In the genomic region with DNA sequence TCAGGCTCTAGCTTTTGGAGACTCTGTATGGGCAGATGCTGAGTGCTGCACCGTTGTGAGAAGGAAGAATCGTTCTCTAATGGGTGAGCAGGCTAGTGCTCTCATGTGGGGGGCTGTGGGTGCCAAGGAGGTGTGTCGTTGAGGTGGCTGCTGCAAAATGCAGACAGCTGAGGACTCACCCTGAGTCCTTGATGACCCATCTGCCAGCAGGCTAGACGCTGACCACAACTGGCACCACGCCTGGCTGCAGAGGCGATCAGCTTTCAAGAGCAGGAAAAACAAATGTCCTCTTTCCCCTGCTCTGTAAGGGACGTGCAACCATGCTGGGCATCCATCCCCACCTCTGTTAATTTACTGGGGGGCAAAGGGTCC, we compare ENCODE assay signal across 10 cellular contexts. TPM values are rescaled to one million over a fixed set of nuclear protein-coding genes. Genes with fewer than 3 reads are reported as not detected.
DNase-seq lines count a peak whose midpoint lies in the region; ATAC-seq, FAIRE-seq and TF ChIP-seq lines count a peak whose summit lies in the region.
"Had no signal": no experiment of that assay in that cellular context is flagged by ENCODE, and none has a peak within 500 bp of the region (broad histone marks: within the 10 kb centered on the region; RNA-seq: fewer than 3 reads in every experiment).

No MANE protein-coding gene starts in this region.

- TF ChIP-seq CTCF in keratinocyte (optimal IDR thresholded peaks at IDR 0.05 in 1 of 3, IDR thresholded peaks at IDR 0.05 in 1 of 3, conservative IDR thresholded peaks at IDR 0.05 in 1 of 3; ENCODE audit: extremely low read depth in 1 of 3, insufficient read depth in 2 of 3, low read length in 3 of 3), result no peak

- H3K9ac ChIP-seq in keratinocyte (ENCODE audit: control insufficient read depth, extremely low read depth, insufficient read depth, low read length), result peak overlapping the region; percentile 50

- H3K27ac ChIP-seq in keratinocyte (ENCODE audit: control insufficient read depth, insufficient read depth, low read length), result peak overlapping the region; percentile 64
- H3K27ac ChIP-seq in CD8-positive, alpha-beta memory T cell (ENCODE audit: low read depth, low read length), result no peak overlapping the region

- DNase-seq in COLO668 (lab: John Stamatoyannopoulos, UW; ENCODE audit: unreplicated experiment), result peak; percentile 35
- DNase-seq in NCI-H1092 (lab: John Stamatoyannopoulos, UW), result peak; percentile 87
- peak; percentile 87 for DNase-seq in astrocyte of the hippocampus (ENCODE audit: low read depth, low spot score)
- peak; percentile 46 for DNase-seq in keratinocyte (ENCODE audit: low read depth, low spot score)
- DNase-seq in stimulated activated effector memory CD8-positive, alpha-beta T cell treated with anti-CD3 and anti-CD28 coated beads, Interleukin-12 subunit alpha, Interleukin-12 subunit beta, amount 100 ng/mL, for 72 hours (ENCODE audit: low spot score in 2 of 2), result no peak
- DNase-seq in CD8-positive, alpha-beta memory T cell, result no peak
- no peak for DNase-seq in HEK293T (ENCODE audit: extremely low spot score)
- DNase-seq: activated naive CD4-positive, alpha-beta T cell treated with Interleukin-2 at 50 U/mL for 16 hours had no signal

- H3K9me1 ChIP-seq in keratinocyte (ENCODE audit: control insufficient read depth, extremely low read depth, insufficient read depth, low read length), result no peaks in the 10 kb centered on the region

- H3K4me3 Mint-ChIP-seq in stimulated activated effector memory CD8-positive, alpha-beta T cell treated with anti-CD3 and anti-CD28 coated beads, Interleukin-12 subunit alpha, Interleukin-12 subunit beta, amount 100 ng/mL, for 72 hours, result no peak overlapping the region
- H3K4me3 Mint-ChIP-seq in CD8-positive, alpha-beta memory T cell, result no peak overlapping the region
- H3K4me3 Mint-ChIP-seq: IgD-negative memory B cell had no signal

- no peaks in the 10 kb centered on the region for H3K36me3 Mint-ChIP-seq in stimulated activated effector memory CD8-positive, alpha-beta T cell treated with anti-CD3 and anti-CD28 coated beads, Interleukin-12 subunit alpha, Interleukin-12 subunit beta, amount 100 ng/mL, for 72 hours
- H3K36me3 Mint-ChIP-seq in CD8-positive, alpha-beta memory T cell, result no peaks in the 10 kb centered on the region

- peaks cover 45% of the 10 kb centered on the region for H3K4me1 Mint-ChIP-seq in stimulated activated effector memory CD8-positive, alpha-beta T cell treated with anti-CD3 and anti-CD28 coated beads, Interleukin-12 subunit alpha, Interleukin-12 subunit beta, amount 100 ng/mL, for 72 hours
- H3K4me1 Mint-ChIP-seq in CD8-positive, alpha-beta memory T cell, result peaks cover 62 to 75% (median 75%) of the 10 kb centered on the region in 3 donors

- peak overlapping the region in 1 of 3 experiments; percentile 27 for H3K4me3 ChIP-seq in keratinocyte (ENCODE audit: control insufficient read depth in 2 of 3, extremely low read depth in 1 of 3, insufficient read depth in 2 of 3, low read depth in 1 of 3, low read length in 3 of 3)
- H3K4me3 ChIP-seq in CD8-positive, alpha-beta memory T cell (ENCODE audit: low read length), result no peak overlapping the region

- H4K20me1 ChIP-seq in keratinocyte (ENCODE audit: control insufficient read depth, extremely low read depth, insufficient read depth, low read length), result no peaks in the 10 kb centered on the region

- H3K27me3 ChIP-seq in keratinocyte (ENCODE audit: control insufficient read depth, extremely low read depth, insufficient read depth, low read length), result no peaks in the 10 kb centered on the region
- H3K27me3 ChIP-seq in CD8-positive, alpha-beta memory T cell (ENCODE audit: insufficient read depth, low read length, poor library complexity, severe bottlenecking), result no peaks in the 10 kb centered on the region

- no peak overlapping the region for H3K27ac Mint-ChIP-seq in stimulated activated effector memory CD8-positive, alpha-beta T cell treated with anti-CD3 and anti-CD28 coated beads, Interleukin-12 subunit alpha, Interleukin-12 subunit beta, amount 100 ng/mL, for 72 hours
- peak overlapping the region in 1 of 8 donors; percentile 58 for H3K27ac Mint-ChIP-seq in CD8-positive, alpha-beta memory T cell
- H3K27ac Mint-ChIP-seq: IgD-negative memory B cell had no signal

- no peaks in the 10 kb centered on the region for H3K9me3 Mint-ChIP-seq in stimulated activated effector memory CD8-positive, alpha-beta T cell treated with anti-CD3 and anti-CD28 coated beads, Interleukin-12 subunit alpha, Interleukin-12 subunit beta, amount 100 ng/mL, for 72 hours
- no peaks in the 10 kb centered on the region for H3K9me3 Mint-ChIP-seq in CD8-positive, alpha-beta memory T cell
- H3K9me3 Mint-ChIP-seq: IgD-negative memory B cell had no signal

- POLR2A ChIA-PET in CD8-positive, alpha-beta memory T cell (lab: Charles Lee), result no interaction called here
- POLR2A ChIA-PET in HEK293T (lab: Yijun Ruan, JAX), result interaction anchor here (1.1 kb wide), 1 partner anchor 21 kb away, joined by 3 read pairs; no protein-coding TSS in a partner anchor

- CTCF ChIA-PET in CD8-positive, alpha-beta memory T cell (lab: Charles Lee), result interaction anchor here (1.3 to 2.2 kb wide), 5 partner anchors 14 to 507 kb away, joined by 3 to 7 read pairs (median 4); a partner anchor contains a TSS
- CTCF ChIA-PET in HEK293T (lab: Yijun Ruan, JAX), result no interaction called here

- no peaks in the 10 kb centered on the region for H3K27me3 Mint-ChIP-seq in CD8-positive, alpha-beta memory T cell
- H3K27me3 Mint-ChIP-seq: IgD-negative memory B cell had no signal

- no peak for ATAC-seq in stimulated activated effector memory CD8-positive, alpha-beta T cell treated with anti-CD3 and anti-CD28 coated beads, Interleukin-12 subunit alpha, Interleukin-12 subunit beta, amount 100 ng/mL, for 72 hours
- no peak for ATAC-seq in HG02981 (IDR thresholded peaks at IDR 0.05; ENCODE audit: unreplicated experiment)

- FAIRE-seq in keratinocyte (lab: Jason Lieb, UNC), result peak; percentile 91

- H2AFZ ChIP-seq in keratinocyte (ENCODE audit: control insufficient read depth, low read length), result peak overlapping the region; percentile 8

- H3K79me2 ChIP-seq in keratinocyte (ENCODE audit: control insufficient read depth, insufficient read depth, low read length), result no peaks in the 10 kb centered on the region

- no peaks in the 10 kb centered on the region for H3K9me3 ChIP-seq in keratinocyte (ENCODE audit: control insufficient read depth, low read depth, low read length)
- no peaks in the 10 kb centered on the region for H3K9me3 ChIP-seq in CD8-positive, alpha-beta memory T cell (ENCODE audit: low read length)

- H3K36me3 ChIP-seq in keratinocyte (ENCODE audit: control insufficient read depth in 2 of 2, extremely low read depth in 1 of 2, insufficient read depth in 2 of 2, low read length in 2 of 2), result no peaks in the 10 kb centered on the region
- no peaks in the 10 kb centered on the region for H3K36me3 ChIP-seq in CD8-positive, alpha-beta memory T cell (ENCODE audit: insufficient read depth, low read length)

- H3K4me1 ChIP-seq in keratinocyte (ENCODE audit: control insufficient read depth, extremely low read depth, insufficient read depth, low read length), result peaks cover 49% of the 10 kb centered on the region
- peaks cover 75% of the 10 kb centered on the region for H3K4me1 ChIP-seq in CD8-positive, alpha-beta memory T cell (ENCODE audit: insufficient read depth, low read length)

- dilution Hi-C loops in keratinocyte (cut with MboI; ENCODE audit: extremely low pct_ligation_motif_present, low sequenced_read_pairs), result no loop called here

- peak overlapping the region; percentile 60 for H3K4me2 ChIP-seq in keratinocyte (ENCODE audit: control insufficient read depth, extremely low read depth, insufficient read depth, low read depth, low read length)

TF ChIP-seq in HEK293T, 16 proteins besides CTCF, POLR2A, EP300 and RAD21:
- TF ChIP-seq ARNT (IDR thresholded peaks at IDR 0.05), result no peak

RNA-seq across cellular contexts. Expression of a gene that starts 48.2 kb away (rescaled TPM):
- 15.6 to 39.7 TPM (median 39.5 TPM) in 3 replicates for polyA plus RNA-seq in keratinocyte
- polyA plus RNA-seq in keratinocyte (2011; ENCODE audit: low read depth), result 17.0 TPM
- 20.8 and 32.5 TPM in 2 replicates for polyA plus RNA-seq in keratinocyte (2011; cell fraction: cytosol; rRNA removed)
- polyA plus RNA-seq in keratinocyte (2011; cell fraction: nucleus; rRNA removed), result 11.6 and 12.3 TPM in 2 replicates
- 6.6 and 19.4 TPM in 2 replicates for polyA plus RNA-seq in keratinocyte (2012; ENCODE audit: low replicate concordance)
- 2.1 to 8.8 TPM (median 3.7 TPM) in 3 replicates for polyA minus RNA-seq in keratinocyte
- polyA minus RNA-seq in keratinocyte (2011; cell fraction: cytosol; rRNA and poly(A)+ RNA removed), result 8.1 TPM
- polyA minus RNA-seq in keratinocyte (2011; cell fraction: nucleus; rRNA and poly(A)+ RNA removed), result 1.9 and 7.8 TPM in 2 replicates
- total RNA-seq in CD8-positive, alpha-beta memory T cell, result 10 to 100 TPM; 52.5 to 53.3 TPM
- 43.2 TPM for polyA plus RNA-seq in CD8-positive, alpha-beta memory T cell

RNA-seq across cellular contexts. Expression of a gene that starts 54.3 kb away (rescaled TPM):
- 436 to 621 TPM (median 512 TPM) in 3 replicates for polyA plus RNA-seq in keratinocyte
- polyA plus RNA-seq in keratinocyte (2011; ENCODE audit: low read depth), result 295 TPM
- 509 and 540 TPM in 2 replicates for polyA plus RNA-seq in keratinocyte (2011; cell fraction: cytosol; rRNA removed)
- 438 and 582 TPM in 2 replicates for polyA plus RNA-seq in keratinocyte (2011; cell fraction: nucleus; rRNA removed)
- 282 and 369 TPM in 2 replicates for polyA plus RNA-seq in keratinocyte (2012; ENCODE audit: low replicate concordance)
- polyA minus RNA-seq in keratinocyte, result 310 to 695 TPM (median 626 TPM) in 3 replicates
- polyA minus RNA-seq in keratinocyte (2011; cell fraction: cytosol; rRNA and poly(A)+ RNA removed), result 576 TPM
- 152 and 249 TPM in 2 replicates for polyA minus RNA-seq in keratinocyte (2011; cell fraction: nucleus; rRNA and poly(A)+ RNA removed)
- total RNA-seq in CD8-positive, alpha-beta memory T cell, result 100 to 1,000 TPM; 456 to 468 TPM
- polyA plus RNA-seq in CD8-positive, alpha-beta memory T cell, result 409 TPM

Comparison
In these comparisons a context has a peak if more than half of its experiments do, and no peak if none do; other contexts are left out.
1. DNase-seq: peak in COLO668 (single experiment), NCI-H1092 (single experiment), astrocyte of the hippocampus (single experiment) and keratinocyte (single experiment); none in stimulated activated effector memory CD8-positive, alpha-beta T cell treated with anti-CD3 and anti-CD28 coated beads, Interleukin-12 subunit alpha, Interleukin-12 subunit beta, amount 100 ng/mL, for 72 hours (0 of 2), CD8-positive, alpha-beta memory T cell (0 of 5) and HEK293T (single experiment).